11 cellular contexts compared by ENCODE assay signal in the genomic region with DNA sequence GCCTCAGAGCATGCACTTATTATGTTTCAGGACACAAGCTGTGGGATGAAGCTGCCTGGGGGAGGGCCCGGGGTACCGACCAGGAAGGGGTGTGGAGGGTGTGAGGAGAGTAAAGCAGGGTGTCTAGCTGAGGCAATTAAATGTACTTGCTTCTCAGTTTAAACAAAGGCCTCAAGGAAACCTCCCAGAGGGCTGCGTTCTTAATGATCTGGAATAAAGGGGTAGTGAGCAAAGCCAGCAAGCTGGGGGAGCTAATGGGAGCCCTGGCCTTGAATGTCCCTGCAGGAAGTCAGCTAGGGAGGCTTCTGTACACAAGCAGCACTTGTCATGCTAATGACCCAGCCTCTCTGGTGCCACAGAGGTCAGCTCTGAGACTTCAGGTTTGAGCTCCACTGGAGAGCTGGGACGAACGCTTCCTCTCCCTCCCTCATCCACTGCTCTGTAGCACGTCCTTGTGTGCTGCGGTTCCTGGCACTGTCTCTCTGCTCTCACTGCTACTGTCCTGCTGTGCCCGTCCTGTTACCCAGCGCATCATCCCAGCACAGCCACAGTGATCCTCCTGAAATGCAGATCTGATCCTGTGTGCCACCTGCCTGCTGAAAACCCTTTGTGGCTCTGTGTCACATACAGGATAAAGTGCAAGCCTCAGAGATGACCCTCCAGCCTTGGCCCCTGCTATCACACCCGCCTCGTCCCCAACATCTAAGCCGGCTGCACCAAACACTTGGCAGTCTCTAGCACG.
DNase-seq lines count a peak whose midpoint lies in the region; ATAC-seq, FAIRE-seq and TF ChIP-seq lines count a peak whose summit lies in the region.
"Had no signal": no experiment of that assay in that cellular context is flagged by ENCODE, and none has a peak within 500 bp of the region (broad histone marks: within the 10 kb centered on the region; RNA-seq: fewer than 3 reads in every experiment).

No MANE protein-coding gene starts in this region.

- H3K36me3 ChIP-seq in tibial nerve = peaks cover 0 to 15% (median 0%) of the 10 kb centered on the region in 3 donors

- peak overlapping the region; percentile 40 for H3K4me3 Mint-ChIP-seq in WTC11
- H3K4me3 Mint-ChIP-seq: activated CD4-positive, alpha-beta T cell treated with anti-CD3 and anti-CD28 coated beads for 36 hours; activated naive CD8-positive, alpha-beta T cell treated with anti-CD3 and anti-CD28 coated beads, Interleukin-2, amount 10 ng/mL, durations not matched to agents 7 days and 5 days had no signal

- no peaks in the 10 kb centered on the region; the same call in 1 of the 2 replicates for H3K36me3 Mint-ChIP-seq in WTC11
- H3K36me3 Mint-ChIP-seq: activated naive CD8-positive, alpha-beta T cell treated with anti-CD3 and anti-CD28 coated beads, Interleukin-2, amount 10 ng/mL, durations not matched to agents 7 days and 5 days had no signal

- H3K27ac ChIP-seq in substantia nigra (ENCODE audit: low read depth, low read length, poor library complexity, severe bottlenecking) = peak overlapping the region; percentile 5
- no peak overlapping the region for H3K27ac ChIP-seq in tibial nerve

- CTCF ChIA-PET in WTC11 (lab: Charles Lee) = interaction anchor here (0.7 to 2.0 kb wide), 11 partner anchors 10 to 133 kb away, joined by 3 to 23 read pairs (median 5); no protein-coding TSS in a partner anchor

- H3K9me3 ChIP-seq in tibial nerve = no peaks in the 10 kb centered on the region

- peaks cover 76% of the 10 kb centered on the region for H3K27me3 Mint-ChIP-seq in WTC11 (ENCODE audit: low read depth)

- no peaks in the 10 kb centered on the region for H3K27me3 ChIP-seq in tibial nerve

- WGBS in tibial nerve, 2 donors = 45 to 48% methylated on average over 13 of the region's 13 CpGs

- peaks cover 58% of the 10 kb centered on the region for H3K4me1 Mint-ChIP-seq in WTC11
- H3K4me1 Mint-ChIP-seq: activated CD4-positive, alpha-beta T cell treated with anti-CD3 and anti-CD28 coated beads for 36 hours; activated naive CD8-positive, alpha-beta T cell treated with anti-CD3 and anti-CD28 coated beads, Interleukin-2, amount 10 ng/mL, durations not matched to agents 7 days and 5 days had no signal

- peak; percentile 51 for FAIRE-seq in islet of Langerhans (lab: Jason Lieb, UNC)

- peak; percentile 37 for DNase-seq in NCI-H1436 (lab: John Stamatoyannopoulos, UW)
- DNase-seq in WTC11 (ENCODE audit: low spot score) = peak; percentile 83
- peak in 34 of 49 donors; percentile 12 to 76 (median 40) for DNase-seq in substantia nigra (lab: John Stamatoyannopoulos, UW)
- DNase-seq in NCI-H1048 (lab: John Stamatoyannopoulos, UW) = no peak
- DNase-seq in tibial nerve (ENCODE audit: low spot score in 2 of 2) = no peak
- DNase-seq: activated CD4-positive, alpha-beta T cell treated with anti-CD3 and anti-CD28 coated beads for 36 hours; activated naive CD8-positive, alpha-beta T cell treated with anti-CD3 and anti-CD28 coated beads, Interleukin-2, amount 10 ng/mL, durations not matched to agents 7 days and 5 days; OCI-M1 had no signal

- no peaks in the 10 kb centered on the region for H3K9me3 Mint-ChIP-seq in WTC11
- H3K9me3 Mint-ChIP-seq: activated naive CD8-positive, alpha-beta T cell treated with anti-CD3 and anti-CD28 coated beads, Interleukin-2, amount 10 ng/mL, durations not matched to agents 7 days and 5 days had no signal

- TF ChIP-seq CTCF in WTC11 (IDR thresholded peaks at IDR 0.05) = no peak
- TF ChIP-seq CTCF in tibial nerve (IDR thresholded peaks at IDR 0.05) = no peak

- no peak overlapping the region for H3K4me3 ChIP-seq in tibial nerve

- peak overlapping the region; percentile 89 for H3K27ac Mint-ChIP-seq in WTC11
- H3K27ac Mint-ChIP-seq: activated CD4-positive, alpha-beta T cell treated with anti-CD3 and anti-CD28 coated beads for 36 hours; activated naive CD8-positive, alpha-beta T cell treated with anti-CD3 and anti-CD28 coated beads, Interleukin-2, amount 10 ng/mL, durations not matched to agents 7 days and 5 days had no signal

- no peak for TF ChIP-seq EP300 in tibial nerve (IDR thresholded peaks at IDR 0.05)

- peak; percentile 96 for ATAC-seq in WTC11
- no peak for ATAC-seq in HG02798 (IDR thresholded peaks at IDR 0.05; ENCODE audit: poor library complexity, unreplicated experiment)
- ATAC-seq in GM18907 (IDR thresholded peaks at IDR 0.05; ENCODE audit: unreplicated experiment) = no peak
- ATAC-seq: activated CD4-positive, alpha-beta T cell treated with anti-CD3 and anti-CD28 coated beads for 36 hours had no signal

- POLR2A ChIA-PET in WTC11 (lab: Charles Lee) = interaction anchor here (0.6 to 1.9 kb wide), 7 partner anchors 20 to 47 kb away, joined by 3 to 8 read pairs (median 4); no protein-coding TSS in a partner anchor

- H3K4me1 ChIP-seq in tibial nerve = peaks cover 0 to 13% (median 5%) of the 10 kb centered on the region in 4 donors

- TF ChIP-seq POLR2A in tibial nerve (IDR thresholded peaks at IDR 0.05) = no peak

TF ChIP-seq in WTC11, 78 proteins besides CTCF, POLR2A, EP300 and RAD21 (continues in another document):
- TF ChIP-seq, protein P1, sequence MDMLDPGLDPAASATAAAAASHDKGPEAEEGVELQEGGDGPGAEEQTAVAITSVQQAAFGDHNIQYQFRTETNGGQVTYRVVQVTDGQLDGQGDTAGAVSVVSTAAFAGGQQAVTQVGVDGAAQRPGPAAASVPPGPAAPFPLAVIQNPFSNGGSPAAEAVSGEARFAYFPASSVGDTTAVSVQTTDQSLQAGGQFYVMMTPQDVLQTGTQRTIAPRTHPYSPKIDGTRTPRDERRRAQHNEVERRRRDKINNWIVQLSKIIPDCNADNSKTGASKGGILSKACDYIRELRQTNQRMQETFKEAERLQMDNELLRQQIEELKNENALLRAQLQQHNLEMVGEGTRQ (CRISPR knock-in tag; IDR thresholded peaks at IDR 0.05) = peak; percentile 6; the same call in 1 of the 2 replicates
- TF ChIP-seq IRF1 (CRISPR knock-in tag; IDR thresholded peaks at IDR 0.05) = no peak
- TF ChIP-seq, protein P2, sequence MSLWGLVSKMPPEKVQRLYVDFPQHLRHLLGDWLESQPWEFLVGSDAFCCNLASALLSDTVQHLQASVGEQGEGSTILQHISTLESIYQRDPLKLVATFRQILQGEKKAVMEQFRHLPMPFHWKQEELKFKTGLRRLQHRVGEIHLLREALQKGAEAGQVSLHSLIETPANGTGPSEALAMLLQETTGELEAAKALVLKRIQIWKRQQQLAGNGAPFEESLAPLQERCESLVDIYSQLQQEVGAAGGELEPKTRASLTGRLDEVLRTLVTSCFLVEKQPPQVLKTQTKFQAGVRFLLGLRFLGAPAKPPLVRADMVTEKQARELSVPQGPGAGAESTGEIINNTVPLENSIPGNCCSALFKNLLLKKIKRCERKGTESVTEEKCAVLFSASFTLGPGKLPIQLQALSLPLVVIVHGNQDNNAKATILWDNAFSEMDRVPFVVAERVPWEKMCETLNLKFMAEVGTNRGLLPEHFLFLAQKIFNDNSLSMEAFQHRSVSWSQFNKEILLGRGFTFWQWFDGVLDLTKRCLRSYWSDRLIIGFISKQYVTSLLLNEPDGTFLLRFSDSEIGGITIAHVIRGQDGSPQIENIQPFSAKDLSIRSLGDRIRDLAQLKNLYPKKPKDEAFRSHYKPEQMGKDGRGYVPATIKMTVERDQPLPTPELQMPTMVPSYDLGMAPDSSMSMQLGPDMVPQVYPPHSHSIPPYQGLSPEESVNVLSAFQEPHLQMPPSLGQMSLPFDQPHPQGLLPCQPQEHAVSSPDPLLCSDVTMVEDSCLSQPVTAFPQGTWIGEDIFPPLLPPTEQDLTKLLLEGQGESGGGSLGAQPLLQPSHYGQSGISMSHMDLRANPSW (CRISPR knock-in tag; conservative IDR thresholded peaks at IDR 0.05; ENCODE audit: low read depth) = 0 out of 2 replicates have a peak, but pooled peaks have one; percentile 13
- no peak for TF ChIP-seq ARID4B (CRISPR knock-in tag; IDR thresholded peaks at IDR 0.05; ENCODE audit: borderline replicate concordance)
- no peak for TF ChIP-seq NR3C1 (CRISPR knock-in tag; conservative IDR thresholded peaks at IDR 0.05; ENCODE audit: low read depth)
- no peak for TF ChIP-seq SOX15 (CRISPR knock-in tag; IDR thresholded peaks at IDR 0.05)
- TF ChIP-seq ETV6 (CRISPR knock-in tag; IDR thresholded peaks at IDR 0.05) = peak; percentile 72; the same call in 1 of the 2 replicates

Comparison
In these comparisons a context has a peak if more than half of its experiments do, and no peak if none do; other contexts are left out.
1. DNase-seq: peak in NCI-H1436 (single experiment), WTC11 (single experiment) and substantia nigra (34 of 49); none in NCI-H1048 (single experiment) and tibial nerve (0 of 2).